Comparison of ENCODE assay signal across 16 cellular contexts in the genomic region with DNA sequence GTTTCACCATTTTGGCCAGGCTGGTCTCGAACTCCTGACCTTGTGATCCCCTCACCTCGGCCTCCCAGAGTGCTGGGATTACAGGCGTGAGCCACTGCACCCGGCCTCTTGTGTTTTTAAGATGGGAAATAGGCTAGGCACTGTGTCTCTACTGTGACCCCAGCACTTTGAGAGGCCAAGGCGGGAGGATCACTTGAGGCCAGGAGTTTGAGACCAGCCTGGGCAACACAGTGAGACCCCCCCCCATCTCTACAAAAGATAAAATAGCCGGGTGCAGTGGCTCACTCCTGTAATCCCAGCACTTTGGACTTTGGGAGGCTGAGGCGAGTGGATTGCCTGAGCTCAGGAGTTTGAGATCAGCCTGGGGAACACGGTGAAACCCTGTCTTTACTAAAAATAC. TPM values are rescaled to one million over a fixed set of nuclear protein-coding genes. Genes with fewer than 3 reads are reported as not detected.
"Had no signal": no experiment of that assay in that cellular context is flagged by ENCODE, and none has a peak within 500 bp of the region (broad histone marks: within the 10 kb centered on the region; RNA-seq: fewer than 3 reads in every experiment).

No MANE protein-coding gene starts in this region.

RNA-seq across cellular contexts. Expression of a gene that starts 50.7 kb away (rescaled TPM):
- polyA plus RNA-seq: naive thymus-derived CD4-positive, alpha-beta T cell had no signal

RNA-seq across cellular contexts. Expression of a gene that starts 56.3 kb away (rescaled TPM):
- total RNA-seq: naive thymus-derived CD4-positive, alpha-beta T cell; natural killer cell; occipital lobe; pulmonary artery endothelial cell; right atrium auricular region; sciatic nerve; temporal lobe; thoracic aorta; thyroid gland; tibial nerve; upper lobe of right lung; urinary bladder had no signal
- polyA plus RNA-seq: naive thymus-derived CD4-positive, alpha-beta T cell; neural cell; ovary; smooth muscle cell; stomach; urinary bladder had no signal
